28 cellular contexts compared by ENCODE assay signal in genomic region chr10:88544140-88544870, GRCh38. TPM values are rescaled to one million over a fixed set of nuclear protein-coding genes. Genes with fewer than 3 reads are reported as not detected.
A peak's percentile ranks its signal among the peaks of the same experiment; 100 is the strongest.
DNase-seq lines count a peak whose midpoint lies in the region; ATAC-seq and TF ChIP-seq lines count a peak whose summit lies in the region.
"Had no signal": no experiment of that assay in that cellular context is flagged by ENCODE, and none has a peak within 500 bp of the region (broad histone marks: within the 10 kb centered on the region; RNA-seq: fewer than 3 reads in every experiment).

No MANE protein-coding gene starts in this region.

- H3K4me1 Mint-ChIP-seq in MCF 10A (ENCODE audit: insufficient read depth, unreplicated experiment) (peaks cover 10% of the 10 kb centered on the region), type B pancreatic cell (ENCODE audit: unreplicated experiment) (peaks cover 24% of the 10 kb centered on the region)
- H3K4me1 Mint-ChIP-seq in activated T-helper 17 cell treated with anti-CD3 and anti-CD28 coated beads, Interleukin-2, amount 50 U/mL, for 72 hours: no peaks in the 10 kb centered on the region
- no peaks in the 10 kb centered on the region for H3K4me1 Mint-ChIP-seq in natural killer cell treated with Interleukin-12 subunit alpha and Interleukin-12 subunit beta and Interleukin-15 and Interleukin-18, amount 100 ng/mL, for 72 hours (ENCODE audit: low read depth in 2 of 2)
- H3K4me1 Mint-ChIP-seq: T-cell had no signal

- no peaks in the 10 kb centered on the region for H3K27me3 ChIP-seq in mammary epithelial cell (ENCODE audit: insufficient read depth, low read length)
- H3K27me3 ChIP-seq: adrenal gland, BLaER1, cardiac muscle cell, right lobe of liver had no signal

- TF ChIP-seq CTCF in mammary epithelial cell (conservative IDR thresholded peaks at IDR 0.05 in 1 of 2, IDR thresholded peaks at IDR 0.05 in 1 of 2; ENCODE audit: extremely low read depth in 1 of 2, insufficient read depth in 1 of 2, low read depth in 1 of 2, low read length in 2 of 2): no peak
- no peak for TF ChIP-seq CTCF in MCF 10A (IDR thresholded peaks at IDR 0.05; ENCODE audit: unreplicated experiment)
- TF ChIP-seq CTCF in type B pancreatic cell (conservative IDR thresholded peaks at IDR 0.05): no peak

- no peak overlapping the region for H2AFZ ChIP-seq in mammary epithelial cell (ENCODE audit: low read depth, low read length)

- CTCF ChIA-PET in mammary epithelial cell (lab: Charles Lee; ENCODE audit: low non-redundant PET) (no interaction called here), MCF 10A (lab: Yijun Ruan, JAX) (interaction anchor here (0.9 to 1.3 kb wide), 2 partner anchors 8 to 695 kb away, joined by 3 to 4 read pairs; no protein-coding TSS in a partner anchor)

- H3K4me3 Mint-ChIP-seq in MCF 10A (ENCODE audit: unreplicated experiment) (no peak overlapping the region), type B pancreatic cell (no peak overlapping the region)
- H3K4me3 Mint-ChIP-seq in activated T-helper 17 cell treated with anti-CD3 and anti-CD28 coated beads, Interleukin-2, amount 50 U/mL, for 72 hours: no peak overlapping the region
- no peak overlapping the region for H3K4me3 Mint-ChIP-seq in natural killer cell treated with Interleukin-12 subunit alpha and Interleukin-12 subunit beta and Interleukin-15 and Interleukin-18, amount 100 ng/mL, for 72 hours
- H3K4me3 Mint-ChIP-seq: dendritic cell treated with granulocyte-macrophage colony-stimulating factor and Interleukin-4, amounts not matched to agents 40 ng/mL and 50 ng/mL, for 4 days; T-cell had no signal

- POLR2A ChIA-PET in MCF 10A (lab: Yijun Ruan, JAX): interaction anchor here (0.8 to 1.5 kb wide), 4 partner anchors 8 to 426 kb away, joined by 3 to 4 read pairs (median 3); no protein-coding TSS in a partner anchor

- dilution Hi-C loops in mammary epithelial cell (cut with HindIII; ENCODE audit: low sequenced_read_pairs): no loop called here

- no peaks in the 10 kb centered on the region for H3K36me3 ChIP-seq in mammary epithelial cell (ENCODE audit: insufficient read depth, low read length)
- H3K36me3 ChIP-seq: adrenal gland, BLaER1, cardiac muscle cell, left ventricle myocardium inferior, right lobe of liver had no signal

- H3K27ac ChIP-seq in mammary epithelial cell (ENCODE audit: insufficient read depth, low read depth, low read length): no peak overlapping the region
- H3K27ac ChIP-seq: A549, adrenal gland, BLaER1, cardiac muscle cell, right lobe of liver had no signal

- no peaks in the 10 kb centered on the region for H3K79me2 ChIP-seq in mammary epithelial cell (ENCODE audit: insufficient read depth, low read length)

- no peaks in the 10 kb centered on the region for H4K20me1 ChIP-seq in mammary epithelial cell (ENCODE audit: insufficient read depth, low read length)
- H4K20me1 ChIP-seq: BLaER1 had no signal

- H3K27ac Mint-ChIP-seq in MCF 10A (ENCODE audit: low read depth, unreplicated experiment) (no peak overlapping the region), type B pancreatic cell (no peak overlapping the region)
- no peak overlapping the region for H3K27ac Mint-ChIP-seq in activated T-helper 17 cell treated with anti-CD3 and anti-CD28 coated beads, Interleukin-2, amount 50 U/mL, for 72 hours
- no peak overlapping the region for H3K27ac Mint-ChIP-seq in natural killer cell treated with Interleukin-12 subunit alpha and Interleukin-12 subunit beta and Interleukin-15 and Interleukin-18, amount 100 ng/mL, for 72 hours
- H3K27ac Mint-ChIP-seq: dendritic cell treated with granulocyte-macrophage colony-stimulating factor and Interleukin-4, amounts not matched to agents 40 ng/mL and 50 ng/mL, for 4 days; T-cell had no signal

- DNase-seq in mammary epithelial cell (peak; percentile 30), MCF 10A (ENCODE audit: unreplicated experiment) (no peak), type B pancreatic cell (ENCODE audit: extremely low spot score, unreplicated experiment) (no peak), HPDE6-E6E7 (ENCODE audit: extremely low spot score) (no peak)
- no peak for DNase-seq in natural killer cell treated with Interleukin-12 subunit alpha and Interleukin-12 subunit beta and Interleukin-15 and Interleukin-18, amount 100 ng/mL, for 72 hours (ENCODE audit: low spot score)
- DNase-seq: activated CD8-positive, alpha-beta memory T cell treated with anti-CD3 and anti-CD28 coated beads, Interleukin-2, amount 50 U/mL, for 48 hours; activated gamma-delta T cell; adrenal gland; EL; foreskin fibroblast; Karpas-422; left ventricle myocardium inferior; NCI-H1105 treated with DMSO at 0.1 percent for 48 hours; NCI-H526; right lobe of liver; SHP77 treated with DMSO at 0.1 percent for 48 hours; stimulated activated CD4-positive, alpha-beta T cell treated with anti-CD3 and anti-CD28 coated beads, Interleukin-15, amount 100 ng/mL, for 24 hours; T-cell had no signal

- intact Hi-C loops in mammary epithelial cell (cut with micrococcal nuclease): no loop called here
- intact Hi-C loops in MCF 10A (cut with micrococcal nuclease): no loop called here

- H3K27me3 Mint-ChIP-seq in MCF 10A (ENCODE audit: insufficient read depth, unreplicated experiment) (no peaks in the 10 kb centered on the region), type B pancreatic cell (no peaks in the 10 kb centered on the region)
- H3K27me3 Mint-ChIP-seq in activated T-helper 17 cell treated with anti-CD3 and anti-CD28 coated beads, Interleukin-2, amount 50 U/mL, for 72 hours: no peaks in the 10 kb centered on the region
- H3K27me3 Mint-ChIP-seq in natural killer cell treated with Interleukin-12 subunit alpha and Interleukin-12 subunit beta and Interleukin-15 and Interleukin-18, amount 100 ng/mL, for 72 hours: no peaks in the 10 kb centered on the region
- H3K27me3 Mint-ChIP-seq: dendritic cell treated with granulocyte-macrophage colony-stimulating factor and Interleukin-4, amounts not matched to agents 40 ng/mL and 50 ng/mL, for 4 days; T-cell had no signal

- 90% methylated on average over 2 of the region's 2 CpGs for WGBS in mammary epithelial cell (ENCODE audit: low coverage, missing lambda C conversion rate)

- peak; percentile 60 for ATAC-seq in HG03432 (IDR thresholded peaks at IDR 0.05; ENCODE audit: unreplicated experiment)
- ATAC-seq in activated T-helper 17 cell treated with anti-CD3 and anti-CD28 coated beads, Interleukin-2, amount 50 U/mL, for 72 hours (replicated peaks): peak; percentile 11
- no peak for ATAC-seq in natural killer cell treated with Interleukin-12 subunit alpha and Interleukin-12 subunit beta and Interleukin-15 and Interleukin-18, amount 100 ng/mL, for 72 hours
- no peak for ATAC-seq in GM21367 (IDR thresholded peaks at IDR 0.05; ENCODE audit: unreplicated experiment)
- ATAC-seq: A549, right lobe of liver, T-cell had no signal

- H3K9me3 ChIP-seq in mammary epithelial cell (replicated peaks; ENCODE audit: insufficient read depth, low read length): no peaks in the 10 kb centered on the region
- H3K9me3 ChIP-seq: A549, adrenal gland, BLaER1, left ventricle myocardium inferior, right lobe of liver had no signal

- no peak overlapping the region for H3K9ac ChIP-seq in mammary epithelial cell (ENCODE audit: insufficient read depth, low read length)
- H3K9ac ChIP-seq: BLaER1 had no signal

- H3K36me3 Mint-ChIP-seq in MCF 10A (ENCODE audit: insufficient read depth, unreplicated experiment) (no peaks in the 10 kb centered on the region), type B pancreatic cell (no peaks in the 10 kb centered on the region)
- no peaks in the 10 kb centered on the region for H3K36me3 Mint-ChIP-seq in activated T-helper 17 cell treated with anti-CD3 and anti-CD28 coated beads, Interleukin-2, amount 50 U/mL, for 72 hours (ENCODE audit: low read depth)
- H3K36me3 Mint-ChIP-seq in natural killer cell treated with Interleukin-12 subunit alpha and Interleukin-12 subunit beta and Interleukin-15 and Interleukin-18, amount 100 ng/mL, for 72 hours: no peaks in the 10 kb centered on the region
- H3K36me3 Mint-ChIP-seq: T-cell had no signal

- no TSS peak for BruUV-seq in mammary epithelial cell (replicated peaks; lab: Mats Ljungman, UMichigan)
- no TSS peak for BruUV-seq in MCF 10A (replicated peaks; lab: Mats Ljungman, UMichigan)

- no peak overlapping the region for H3K4me3 ChIP-seq in mammary epithelial cell (replicated peaks in 1 of 3; ENCODE audit: insufficient read depth in 1 of 3, low read depth in 2 of 3, low read length in 3 of 3)
- H3K4me3 ChIP-seq: A549, adrenal gland, BLaER1, cardiac muscle cell, left ventricle myocardium inferior, right lobe of liver had no signal

- in situ Hi-C loops in mammary epithelial cell (cut with MboI; ENCODE audit: low sequenced_read_pairs in 2 of 2): loop anchor here in 1 of 2 donors (25.0 kb wide), 1 partner anchor 132 kb away; no protein-coding TSS in a partner anchor

- H3K9me3 Mint-ChIP-seq in MCF 10A (ENCODE audit: unreplicated experiment): no peaks in the 10 kb centered on the region
- H3K9me3 Mint-ChIP-seq in activated T-helper 17 cell treated with anti-CD3 and anti-CD28 coated beads, Interleukin-2, amount 50 U/mL, for 72 hours: no peaks in the 10 kb centered on the region
- H3K9me3 Mint-ChIP-seq in type B pancreatic cell: no peaks in the 10 kb centered on the region
- no peaks in the 10 kb centered on the region for H3K9me3 Mint-ChIP-seq in natural killer cell treated with Interleukin-12 subunit alpha and Interleukin-12 subunit beta and Interleukin-15 and Interleukin-18, amount 100 ng/mL, for 72 hours
- H3K9me3 Mint-ChIP-seq: dendritic cell treated with granulocyte-macrophage colony-stimulating factor and Interleukin-4, amounts not matched to agents 40 ng/mL and 50 ng/mL, for 4 days; T-cell had no signal

- H3K4me2 ChIP-seq in mammary epithelial cell (ENCODE audit: insufficient read depth, low read depth, low read length): no peak overlapping the region
- H3K4me2 ChIP-seq: A549, BLaER1 had no signal

- peaks cover 5% of the 10 kb centered on the region for H3K4me1 ChIP-seq in mammary epithelial cell (ENCODE audit: insufficient read depth, low read length)
- H3K4me1 ChIP-seq: A549, BLaER1 had no signal

RNA-seq across cellular contexts. Expression of gene RNLS, which starts 38.8 kb away (rescaled TPM):
- total RNA-seq in mammary epithelial cell (10 to 100 TPM in 1 of 2 donors, 1 to 10 TPM in 1; 3.3 to 13.0 TPM), MCF 10A (2022) (not detected in 2 replicates), type B pancreatic cell (ENCODE audit: low replicate concordance) (7.0 and 10.7 TPM in 2 replicates)
- 6.9 TPM for polyA plus RNA-seq in mammary epithelial cell
- polyA minus RNA-seq in mammary epithelial cell: not detected
- total RNA-seq in activated T-helper 17 cell treated with anti-CD3 and anti-CD28 coated beads, Interleukin-2, amount 50 U/mL, for 72 hours: 1 to 10 TPM; 2.1 to 2.4 TPM
- total RNA-seq in natural killer cell treated with Interleukin-12 subunit alpha and Interleukin-12 subunit beta and Interleukin-15 and Interleukin-18, amount 100 ng/mL, for 72 hours: 1 to 10 TPM; 2.4 to 2.9 TPM
- total RNA-seq: OCI-LY7 had no signal

RNA-seq across cellular contexts. Expression of gene LIPJ, which starts 42.3 kb away (rescaled TPM):
- total RNA-seq in mammary epithelial cell (under 1 TPM in 1 of 2 donors, not detected in 1; 0.17 TPM), MCF 10A (2022) (not detected in 2 replicates), type B pancreatic cell (ENCODE audit: low replicate concordance) (0.12 and 0.29 TPM in 2 replicates)
- not detected for polyA plus RNA-seq in mammary epithelial cell
- not detected for polyA minus RNA-seq in mammary epithelial cell
- total RNA-seq in activated T-helper 17 cell treated with anti-CD3 and anti-CD28 coated beads, Interleukin-2, amount 50 U/mL, for 72 hours: not detected
- total RNA-seq in natural killer cell treated with Interleukin-12 subunit alpha and Interleukin-12 subunit beta and Interleukin-15 and Interleukin-18, amount 100 ng/mL, for 72 hours: not detected
- total RNA-seq: cardiac muscle cell, left ventricle myocardium inferior, mononuclear cell had no signal
- polyA plus RNA-seq: A549, cardiac muscle cell, endothelial cell of umbilical vein had no signal

Comparison
In these comparisons a context has a peak if more than half of its experiments do, and no peak if none do; other contexts are left out.
1. ATAC-seq: peak in HG03432 (single experiment) and activated T-helper 17 cell treated with anti-CD3 and anti-CD28 coated beads, Interleukin-2, amount 50 U/mL, for 72 hours (single experiment); none in natural killer cell treated with Interleukin-12 subunit alpha and Interleukin-12 subunit beta and Interleukin-15 and Interleukin-18, amount 100 ng/mL, for 72 hours (0 of 2) and GM21367 (single experiment).